ENCODE assay signal across 16 cellular contexts in the genomic region with DNA sequence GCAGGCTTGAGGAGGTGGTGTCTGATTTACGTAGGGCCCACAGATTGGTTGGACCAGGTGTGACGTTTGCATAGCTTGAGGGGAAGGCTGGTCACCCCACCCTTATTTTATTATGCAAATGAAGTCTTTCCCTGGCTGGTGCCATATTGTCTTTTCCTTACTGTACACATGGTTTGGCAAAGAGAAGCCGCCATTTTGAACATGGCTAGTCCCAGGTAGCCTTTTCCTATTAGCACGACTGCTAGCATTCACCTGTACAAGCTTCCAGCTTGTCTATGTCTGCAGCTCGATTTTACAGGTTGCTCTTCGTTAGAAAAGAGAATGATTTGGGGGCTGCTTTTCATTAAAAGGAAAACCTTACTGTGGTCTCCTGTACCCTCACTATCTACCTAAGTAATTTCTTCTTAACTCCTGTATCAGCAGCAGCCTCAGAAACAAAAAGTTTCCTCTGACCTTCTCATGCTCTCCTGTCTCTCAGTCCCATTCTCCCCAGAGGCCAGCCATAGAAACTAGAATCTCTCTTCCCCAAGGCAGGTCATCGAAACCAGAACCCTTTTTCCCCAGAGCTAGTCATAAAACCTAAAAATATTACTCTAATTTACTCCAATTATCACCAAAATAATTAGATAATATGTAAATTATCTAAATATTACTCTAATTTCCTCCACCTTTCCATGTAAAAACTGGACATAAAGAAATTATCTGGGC.
A peak's percentile ranks its signal among the peaks of the same experiment; 100 is the strongest.
DNase-seq lines count a peak whose midpoint lies in the region; ATAC-seq, FAIRE-seq and TF ChIP-seq lines count a peak whose summit lies in the region.
"Had no signal": no experiment of that assay in that cellular context is flagged by ENCODE, and none has a peak within 500 bp of the region (broad histone marks: within the 10 kb centered on the region; RNA-seq: fewer than 3 reads in every experiment).

No MANE protein-coding gene starts in this region.

- CTCF ChIA-PET in H1 (lab: Charles Lee; ENCODE audit: partially characterized antibody), result interaction anchor here (0.6 to 1.7 kb wide), 5 partner anchors 14 to 573 kb away, joined by 3 to 5 read pairs (median 3); no protein-coding TSS in a partner anchor

- no peak overlapping the region for H4K91ac ChIP-seq in H1 (replicated peaks; ENCODE audit: insufficient read length, low read length)

- no peak overlapping the region for H2BK15ac ChIP-seq in H1 (ENCODE audit: low read length)

- no peak for TF ChIP-seq CTCF in H1 (IDR thresholded peaks at IDR 0.05; ENCODE audit: control extremely low read depth in 1 of 3, insufficient read depth in 1 of 3, low read depth in 1 of 3, low read length in 3 of 3)

- no peak for TF ChIP-seq RAD21 in H1 (IDR thresholded peaks at IDR 0.05 in 1 of 2, conservative IDR thresholded peaks at IDR 0.05 in 1 of 2; ENCODE audit: low read depth in 2 of 2, low read length in 2 of 2)

- 93% methylated on average over 7 of the region's 7 CpGs; no CpG with 5 or more reads in 1 of the 2 experiments for WGBS in H1 (ENCODE audit: extremely low coverage in 1 of 2, insufficient coverage in 1 of 2, insufficient read length in 1 of 2, insufficient replicate concordance in 2 of 2, low coverage in 1 of 2, low lambda C conversion rate in 2 of 2, missing lambda C conversion rate in 1 of 2), 2 experiments

- H3K79me1 ChIP-seq in H1 (ENCODE audit: low read depth, low read length), result no peaks in the 10 kb centered on the region

- ATAC-seq in HG03432 (IDR thresholded peaks at IDR 0.05; ENCODE audit: unreplicated experiment) (peak; percentile 38), GM19395 (IDR thresholded peaks at IDR 0.05; ENCODE audit: unreplicated experiment) (no peak), HG02678 (IDR thresholded peaks at IDR 0.05; ENCODE audit: unreplicated experiment) (no peak)

- H3K14ac ChIP-seq in H1 (ENCODE audit: insufficient read length), result no peak overlapping the region

- TF ChIP-seq POLR2A in GM12891 (IDR thresholded peaks at IDR 0.05; ENCODE audit: low read depth, low read length) (no peak), H1 (IDR thresholded peaks at IDR 0.05; ENCODE audit: control extremely low read depth in 1 of 2, low read depth in 2 of 2, low read length in 2 of 2) (no peak)

- H3K4me3 ChIP-seq in H1 (ENCODE audit: extremely low read depth in 1 of 4, insufficient read depth in 2 of 4, low read depth in 3 of 4, low read length in 4 of 4), result no peak overlapping the region
- H3K4me3 ChIP-seq: GM23248 had no signal

- H3K9me3 ChIP-seq in H1 (ENCODE audit: insufficient read depth in 2 of 2, low read depth in 1 of 2, low read length in 1 of 2), result peaks cover 0 to 7% of the 10 kb centered on the region in 2 experiments; a peak in 3 of 4 replicates

- no peak overlapping the region for H4K5ac ChIP-seq in H1 (ENCODE audit: insufficient read length, low read depth, low read length)

- peaks cover 0 to 4% (median 2%) of the 10 kb centered on the region in 4 experiments; a peak in 3 of 7 replicates for H3K4me1 ChIP-seq in H1 (replicated peaks in 1 of 4; ENCODE audit: control insufficient read depth in 3 of 4, insufficient read depth in 4 of 4, low read length in 3 of 4)

- no peak overlapping the region for H2BK120ac ChIP-seq in H1 (replicated peaks; ENCODE audit: low read depth, low read length)

- no peak overlapping the region for H2AK5ac ChIP-seq in H1 (ENCODE audit: low read depth, low read length)

- peak overlapping the region; percentile 50; the same call in 1 of the 2 replicates for H2BK20ac ChIP-seq in H1 (ENCODE audit: low read length)

- no peak overlapping the region for H3K18ac ChIP-seq in H1 (ENCODE audit: extremely low read depth, low read length)

- H3K4me2 ChIP-seq in H1 (ENCODE audit: insufficient read depth in 1 of 2, low read depth in 2 of 2, low read length in 2 of 2), result no peak overlapping the region

- H3K9ac ChIP-seq in H1 (replicated peaks in 1 of 4; ENCODE audit: extremely low read depth in 1 of 4, low read depth in 3 of 4, low read length in 3 of 4), result no peak overlapping the region
- H3K9ac ChIP-seq: GM23248 had no signal

- H3K36me3 ChIP-seq in H1 (ENCODE audit: control insufficient read depth in 2 of 4, insufficient read depth in 4 of 4, low read length in 3 of 4), result no peaks in the 10 kb centered on the region

- no peak for TF ChIP-seq EP300 in H1 (IDR thresholded peaks at IDR 0.05; ENCODE audit: borderline replicate concordance in 1 of 2, low read depth in 2 of 2, low read length in 2 of 2)

- H3K56ac ChIP-seq in H1 (replicated peaks; ENCODE audit: insufficient read length, low read depth, low read length), result no peak overlapping the region

- DNase-seq in GM12891 (ENCODE audit: insufficient read length, low spot score) (no peak), H1 (ENCODE audit: low read depth in 1 of 2, low spot score in 2 of 2) (no peak), D341Med (ENCODE audit: low spot score) (no peak), UCSD-AML1 (lab: John Stamatoyannopoulos, UW; ENCODE audit: unreplicated experiment) (no peak)
- DNase-seq: C1 segment of cervical spinal cord; Calu3; CD4-positive, alpha-beta T cell; DMS79; GM23248; H9; Karpas-422 had no signal

- peak; percentile 28 for FAIRE-seq in GM12891 (lab: Jason Lieb, UNC)
- FAIRE-seq in H1 (lab: Jason Lieb, UNC), result no peak
- FAIRE-seq: A204.1 had no signal

- POLR2A ChIA-PET in H1 (lab: Charles Lee; ENCODE audit: partially characterized antibody), result interaction anchor here (1.2 kb wide), 1 partner anchor 21 kb away, joined by 3 read pairs; no protein-coding TSS in a partner anchor

- H3K23ac ChIP-seq in H1 (ENCODE audit: insufficient read length), result no peak overlapping the region

- no peaks in the 10 kb centered on the region; the same call in 1 of the 2 replicates for H3K23me2 ChIP-seq in H1 (ENCODE audit: low read depth, low read length)

- no peak overlapping the region; the same call in 1 of the 2 replicates for H2BK12ac ChIP-seq in H1 (ENCODE audit: low read depth, low read length)

- H2BK5ac ChIP-seq in H1 (ENCODE audit: low read depth, low read length), result no peak overlapping the region

- no peak overlapping the region for H4K8ac ChIP-seq in H1 (ENCODE audit: extremely low read depth, insufficient read depth, low read length)

- no peak overlapping the region for H2AFZ ChIP-seq in H1 (ENCODE audit: low read length)
- H2AFZ ChIP-seq: GM23248 had no signal

- no peaks in the 10 kb centered on the region for H3K27me3 ChIP-seq in H1 (replicated peaks in 1 of 4; ENCODE audit: control insufficient read depth in 3 of 4, extremely low read depth in 1 of 4, insufficient read depth in 3 of 4, low read length in 3 of 4)

- H3K27ac ChIP-seq in H1 (ENCODE audit: low read depth, low read length), result no peak overlapping the region
- H3K27ac ChIP-seq: GM23248, HL-60 had no signal

- no peak overlapping the region for H3K4ac ChIP-seq in H1 (replicated peaks; ENCODE audit: insufficient read length, low read depth, low read length)

- no peaks in the 10 kb centered on the region for H3K79me2 ChIP-seq in H1 (ENCODE audit: control insufficient read depth in 1 of 2, insufficient read depth in 2 of 2, low read length in 2 of 2)

- H4K20me1 ChIP-seq in H1 (replicated peaks in 1 of 2; ENCODE audit: control insufficient read depth in 1 of 2, insufficient read depth in 2 of 2, low read length in 2 of 2), result no peaks in the 10 kb centered on the region

TF ChIP-seq in GM12891, 5 proteins besides CTCF, POLR2A, EP300 and RAD21:
- TF ChIP-seq SPI1 (IDR thresholded peaks at IDR 0.05; ENCODE audit: low read depth, low read length) (0 out of 2 replicates have a peak, but pooled peaks have one; percentile 11), TAF1 (IDR thresholded peaks at IDR 0.05; ENCODE audit: low read depth, low read length) (no peak)
TF ChIP-seq in GM12891: peak in this region for 1.

TF ChIP-seq in H1, 55 proteins besides CTCF, POLR2A, EP300 and RAD21 (continues in another document):
- TF ChIP-seq SP2 (IDR thresholded peaks at IDR 0.05; ENCODE audit: low read length) (no peak), TEAD4 (IDR thresholded peaks at IDR 0.05; ENCODE audit: low read depth, low read length) (no peak), KDM1A (IDR thresholded peaks at IDR 0.05; ENCODE audit: borderline replicate concordance, low read length) (no peak), HDAC2 (IDR thresholded peaks at IDR 0.05; ENCODE audit: borderline replicate concordance in 1 of 2, low read depth in 2 of 2, low read length in 2 of 2) (no peak), SIRT6 (IDR thresholded peaks at IDR 0.05; ENCODE audit: low read length) (no peak), KDM4A (IDR thresholded peaks at IDR 0.05; ENCODE audit: low read depth, low read length, severe bottlenecking) (no peak)
